Comparison of ENCODE assay signal across 1 cellular context in genomic region chr13:98105929-98106336, GRCh38.
TF ChIP-seq lines count a peak whose summit lies in the region.

No MANE protein-coding gene starts in this region.

TF ChIP-seq in HepG2, 621 proteins besides CTCF, POLR2A, EP300 and RAD21 (continued from another document and continues in another):
- TF ChIP-seq, protein P1, sequence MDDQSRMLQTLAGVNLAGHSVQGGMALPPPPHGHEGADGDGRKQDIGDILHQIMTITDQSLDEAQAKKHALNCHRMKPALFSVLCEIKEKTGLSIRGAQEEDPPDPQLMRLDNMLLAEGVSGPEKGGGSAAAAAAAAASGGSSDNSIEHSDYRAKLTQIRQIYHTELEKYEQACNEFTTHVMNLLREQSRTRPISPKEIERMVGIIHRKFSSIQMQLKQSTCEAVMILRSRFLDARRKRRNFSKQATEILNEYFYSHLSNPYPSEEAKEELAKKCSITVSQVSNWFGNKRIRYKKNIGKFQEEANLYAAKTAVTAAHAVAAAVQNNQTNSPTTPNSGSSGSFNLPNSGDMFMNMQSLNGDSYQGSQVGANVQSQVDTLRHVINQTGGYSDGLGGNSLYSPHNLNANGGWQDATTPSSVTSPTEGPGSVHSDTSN (CRISPR knock-in tag; IDR thresholded peaks at IDR 0.05; ENCODE audit: borderline replicate concordance), result no peak
- TF ChIP-seq ESRRA (CRISPR knock-in tag; IDR thresholded peaks at IDR 0.05; ENCODE audit: low read depth) (no peak), ZNF709 (CRISPR knock-in tag; IDR thresholded peaks at IDR 0.05) (peak; percentile 55; the same call in 1 of the 2 replicates), ZMYM4 (CRISPR knock-in tag; IDR thresholded peaks at IDR 0.05) (peak; percentile 46; the same call in 1 of the 2 replicates), ZNF598 (CRISPR knock-in tag; IDR thresholded peaks at IDR 0.05; ENCODE audit: borderline replicate concordance) (no peak), EZH2 (conservative IDR thresholded peaks at IDR 0.05; ENCODE audit: low read depth, low read length) (no peak), FOXP1 (IDR thresholded peaks at IDR 0.05) (no peak), FOXP1 (CRISPR knock-in tag; IDR thresholded peaks at IDR 0.05) (peak; percentile 30; the same call in 1 of the 2 replicates), SNRNP70 (IDR thresholded peaks at IDR 0.05; ENCODE audit: low read depth, low read length) (no peak), ZNF773 (CRISPR knock-in tag; IDR thresholded peaks at IDR 0.05; ENCODE audit: borderline replicate concordance) (no peak), CREM (IDR thresholded peaks at IDR 0.05) (no peak), CREM (CRISPR knock-in tag; IDR thresholded peaks at IDR 0.05) (no peak), CREB1 (IDR thresholded peaks at IDR 0.05) (no peak), CREB1 (CRISPR knock-in tag; IDR thresholded peaks at IDR 0.05) (peak; percentile 32; the same call in 1 of the 2 replicates), SNAPC5 (CRISPR knock-in tag; IDR thresholded peaks at IDR 0.05; ENCODE audit: borderline replicate concordance) (no peak), ZNF652 (CRISPR knock-in tag; IDR thresholded peaks at IDR 0.05; ENCODE audit: borderline replicate concordance, low read depth) (no peak), E2F1 (CRISPR knock-in tag; IDR thresholded peaks at IDR 0.05) (no peak), GTF3A (CRISPR knock-in tag; conservative IDR thresholded peaks at IDR 0.05) (no peak), ZNF362 (CRISPR knock-in tag; IDR thresholded peaks at IDR 0.05; ENCODE audit: borderline replicate concordance) (peak; percentile 87), NR2F2 (IDR thresholded peaks at IDR 0.05; ENCODE audit: borderline replicate concordance, low read depth) (no peak), GTF2F1 (IDR thresholded peaks at IDR 0.05; ENCODE audit: low read length) (no peak), ZEB1 (IDR thresholded peaks at IDR 0.05; ENCODE audit: insufficient replicate concordance, low read depth) (peak; percentile 31), JARID2 (CRISPR knock-in tag; IDR thresholded peaks at IDR 0.05; ENCODE audit: insufficient replicate concordance) (no peak), ZNF337 (CRISPR knock-in tag; IDR thresholded peaks at IDR 0.05; ENCODE audit: borderline replicate concordance, low read depth) (0 out of 2 replicates have a peak, but pooled peaks have one; percentile 36), NR1H2 (CRISPR knock-in tag; IDR thresholded peaks at IDR 0.05; ENCODE audit: borderline replicate concordance, low read depth) (no peak), MAF1 (CRISPR knock-in tag; IDR thresholded peaks at IDR 0.05; ENCODE audit: borderline replicate concordance) (no peak), ZNF629 (CRISPR knock-in tag; conservative IDR thresholded peaks at IDR 0.05) (no peak), ZNF670 (CRISPR knock-in tag; IDR thresholded peaks at IDR 0.05; ENCODE audit: borderline replicate concordance) (no peak), NR2F6 (IDR thresholded peaks at IDR 0.05) (no peak), NR2F6 (CRISPR knock-in tag; IDR thresholded peaks at IDR 0.05) (peak; percentile 47), KDM5A (IDR thresholded peaks at IDR 0.05; ENCODE audit: borderline replicate concordance, low read length) (no peak), SNAPC4 (CRISPR knock-in tag; IDR thresholded peaks at IDR 0.05) (no peak), HOXA3 (CRISPR knock-in tag; IDR thresholded peaks at IDR 0.05) (peak; percentile 26; the same call in 1 of the 2 replicates), ZNF264 (CRISPR knock-in tag; IDR thresholded peaks at IDR 0.05) (no peak), SP4 (CRISPR knock-in tag; IDR thresholded peaks at IDR 0.05) (0 out of 2 replicates have a peak, but pooled peaks have one; percentile 38), MTERF4 (CRISPR knock-in tag; IDR thresholded peaks at IDR 0.05) (0 out of 2 replicates have a peak, but pooled peaks have one; percentile 33), SMAD9 (CRISPR knock-in tag; IDR thresholded peaks at IDR 0.05) (no peak), SKI (IDR thresholded peaks at IDR 0.05; ENCODE audit: partially characterized antibody) (no peak), RARA (CRISPR knock-in tag; IDR thresholded peaks at IDR 0.05) (no peak; the same call in 1 of the 2 replicates), MED1 (CRISPR knock-in tag; IDR thresholded peaks at IDR 0.05) (peak; percentile 66), NFE2 (CRISPR knock-in tag; IDR thresholded peaks at IDR 0.05) (no peak), ETV5 (CRISPR knock-in tag; IDR thresholded peaks at IDR 0.05; ENCODE audit: borderline replicate concordance) (peak; percentile 65; the same call in 1 of the 2 replicates), MEF2D (CRISPR knock-in tag; IDR thresholded peaks at IDR 0.05) (no peak), TARDBP (CRISPR knock-in tag; IDR thresholded peaks at IDR 0.05) (no peak), AHR (CRISPR knock-in tag; IDR thresholded peaks at IDR 0.05) (no peak), SAP130 (CRISPR knock-in tag; IDR thresholded peaks at IDR 0.05; ENCODE audit: low read depth) (peak; percentile 74), ZNF274 (CRISPR knock-in tag; IDR thresholded peaks at IDR 0.05) (no peak), KLF9 (CRISPR knock-in tag; IDR thresholded peaks at IDR 0.05; ENCODE audit: low read depth) (0 out of 2 replicates have a peak, but pooled peaks have one; percentile 26), MXD4 (CRISPR knock-in tag; IDR thresholded peaks at IDR 0.05) (no peak), RXRB (CRISPR knock-in tag; IDR thresholded peaks at IDR 0.05; ENCODE audit: borderline replicate concordance) (peak; percentile 50; the same call in 1 of the 2 replicates), IKZF5 (CRISPR knock-in tag; IDR thresholded peaks at IDR 0.05) (peak; percentile 56; the same call in 1 of the 2 replicates), ZNF644 (CRISPR knock-in tag; IDR thresholded peaks at IDR 0.05; ENCODE audit: low read depth) (0 out of 2 replicates have a peak, but pooled peaks have one; percentile 19)
- TF ChIP-seq, protein P2, sequence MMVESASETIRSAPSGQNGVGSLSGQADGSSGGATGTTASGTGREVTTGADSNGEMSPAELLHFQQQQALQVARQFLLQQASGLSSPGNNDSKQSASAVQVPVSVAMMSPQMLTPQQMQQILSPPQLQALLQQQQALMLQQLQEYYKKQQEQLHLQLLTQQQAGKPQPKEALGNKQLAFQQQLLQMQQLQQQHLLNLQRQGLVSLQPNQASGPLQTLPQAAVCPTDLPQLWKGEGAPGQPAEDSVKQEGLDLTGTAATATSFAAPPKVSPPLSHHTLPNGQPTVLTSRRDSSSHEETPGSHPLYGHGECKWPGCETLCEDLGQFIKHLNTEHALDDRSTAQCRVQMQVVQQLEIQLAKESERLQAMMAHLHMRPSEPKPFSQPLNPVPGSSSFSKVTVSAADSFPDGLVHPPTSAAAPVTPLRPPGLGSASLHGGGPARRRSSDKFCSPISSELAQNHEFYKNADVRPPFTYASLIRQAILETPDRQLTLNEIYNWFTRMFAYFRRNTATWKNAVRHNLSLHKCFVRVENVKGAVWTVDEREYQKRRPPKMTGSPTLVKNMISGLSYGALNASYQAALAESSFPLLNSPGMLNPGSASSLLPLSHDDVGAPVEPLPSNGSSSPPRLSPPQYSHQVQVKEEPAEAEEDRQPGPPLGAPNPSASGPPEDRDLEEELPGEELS (CRISPR knock-in tag; IDR thresholded peaks at IDR 0.05), result peak; percentile 33; the same call in 1 of the 2 replicates
- TF ChIP-seq, protein P3, sequence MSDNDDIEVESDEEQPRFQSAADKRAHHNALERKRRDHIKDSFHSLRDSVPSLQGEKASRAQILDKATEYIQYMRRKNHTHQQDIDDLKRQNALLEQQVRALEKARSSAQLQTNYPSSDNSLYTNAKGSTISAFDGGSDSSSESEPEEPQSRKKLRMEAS (IDR thresholded peaks at IDR 0.05), result peak; percentile 35; the same call in 1 of the 2 replicates
- TF ChIP-seq, protein P4, sequence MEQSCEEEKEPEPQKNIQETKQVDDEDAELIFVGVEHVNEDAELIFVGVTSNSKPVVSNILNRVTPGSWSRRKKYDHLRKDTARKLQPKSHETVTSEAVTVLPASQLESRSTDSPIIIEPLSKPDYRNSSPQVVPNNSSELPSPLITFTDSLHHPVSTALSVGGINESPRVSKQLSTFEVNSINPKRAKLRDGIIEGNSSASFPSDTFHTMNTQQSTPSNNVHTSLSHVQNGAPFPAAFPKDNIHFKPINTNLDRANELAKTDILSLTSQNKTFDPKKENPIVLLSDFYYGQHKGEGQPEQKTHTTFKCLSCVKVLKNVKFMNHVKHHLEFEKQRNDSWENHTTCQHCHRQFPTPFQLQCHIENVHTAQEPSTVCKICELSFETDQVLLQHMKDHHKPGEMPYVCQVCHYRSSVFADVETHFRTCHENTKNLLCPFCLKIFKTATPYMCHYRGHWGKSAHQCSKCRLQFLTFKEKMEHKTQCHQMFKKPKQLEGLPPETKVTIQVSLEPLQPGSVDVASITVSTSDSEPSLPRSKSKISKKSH (CRISPR knock-in tag; IDR thresholded peaks at IDR 0.05; ENCODE audit: borderline replicate concordance), result no peak
- TF ChIP-seq, protein P5, sequence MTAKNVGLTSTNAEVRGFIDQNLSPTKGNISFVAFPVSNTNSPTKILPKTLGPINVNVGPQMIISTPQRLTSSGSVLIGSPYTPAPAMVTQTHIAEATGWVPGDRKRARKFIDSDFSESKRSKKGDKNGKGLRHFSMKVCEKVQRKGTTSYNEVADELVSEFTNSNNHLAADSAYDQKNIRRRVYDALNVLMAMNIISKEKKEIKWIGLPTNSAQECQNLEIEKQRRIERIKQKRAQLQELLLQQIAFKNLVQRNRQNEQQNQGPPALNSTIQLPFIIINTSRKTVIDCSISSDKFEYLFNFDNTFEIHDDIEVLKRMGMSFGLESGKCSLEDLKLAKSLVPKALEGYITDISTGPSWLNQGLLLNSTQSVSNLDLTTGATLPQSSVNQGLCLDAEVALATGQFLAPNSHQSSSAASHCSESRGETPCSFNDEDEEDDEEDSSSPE (CRISPR knock-in tag; IDR thresholded peaks at IDR 0.05), result no peak
